In the genomic region with DNA sequence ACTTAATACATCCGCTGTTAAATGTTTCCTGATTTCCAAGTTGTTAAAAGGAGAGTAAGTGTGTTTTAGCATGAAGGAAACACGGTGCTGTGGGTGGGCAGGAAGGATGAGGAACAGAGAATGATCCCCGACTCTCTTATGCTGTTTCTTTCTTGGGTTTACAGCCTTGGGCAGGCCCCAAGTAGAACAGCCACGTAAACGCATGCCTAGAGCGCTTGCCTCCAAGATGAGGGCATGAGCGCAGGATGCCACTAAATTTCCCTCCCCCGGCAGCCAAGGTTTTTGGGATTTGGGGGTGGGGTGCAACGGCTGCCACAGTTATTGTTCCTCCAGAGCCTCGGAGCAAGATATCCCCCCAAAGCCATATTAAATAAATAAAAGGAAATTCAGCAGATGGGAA, we compare ENCODE assay signal across 9 cellular contexts. TPM values are rescaled to one million over a fixed set of nuclear protein-coding genes. Genes with fewer than 3 reads are reported as not detected.
DNase-seq lines count a peak whose midpoint lies in the region; ATAC-seq and TF ChIP-seq lines count a peak whose summit lies in the region.
"Had no signal": no experiment of that assay in that cellular context is flagged by ENCODE, and none has a peak within 500 bp of the region (broad histone marks: within the 10 kb centered on the region; RNA-seq: fewer than 3 reads in every experiment).

No MANE protein-coding gene starts in this region.

- H3K27me3 Mint-ChIP-seq in activated naive CD4-positive, alpha-beta T cell treated with anti-CD3 and anti-CD28 coated beads for 36 hours (ENCODE audit: low read depth): peaks cover 22% of the 10 kb centered on the region
- H3K27me3 Mint-ChIP-seq in activated naive CD8-positive, alpha-beta T cell treated with anti-CD3 and anti-CD28 coated beads, Interleukin-2, amount 50 U/mL, for 24 hours: peaks cover 38% of the 10 kb centered on the region
- peaks cover 6% of the 10 kb centered on the region for H3K27me3 Mint-ChIP-seq in memory B cell

- peaks cover 0 to 13% (median 12%) of the 10 kb centered on the region in 5 donors for H3K4me1 ChIP-seq in subcutaneous abdominal adipose tissue (ENCODE audit: control insufficient read depth in 5 of 5, insufficient read depth in 5 of 5, low read length in 5 of 5)

- H3K9me3 ChIP-seq in subcutaneous abdominal adipose tissue (ENCODE audit: control insufficient read depth in 5 of 5, low read length in 5 of 5) (no peaks in the 10 kb centered on the region), WERI-Rb-1 (ENCODE audit: severe bottlenecking) (no peaks in the 10 kb centered on the region)

- H3K9me3 Mint-ChIP-seq in activated naive CD4-positive, alpha-beta T cell treated with anti-CD3 and anti-CD28 coated beads for 36 hours: no peaks in the 10 kb centered on the region
- H3K9me3 Mint-ChIP-seq in activated naive CD8-positive, alpha-beta T cell treated with anti-CD3 and anti-CD28 coated beads, Interleukin-2, amount 50 U/mL, for 24 hours: no peaks in the 10 kb centered on the region
- H3K9me3 Mint-ChIP-seq in memory B cell: no peaks in the 10 kb centered on the region

- H3K4me3 ChIP-seq in subcutaneous abdominal adipose tissue (ENCODE audit: low read depth in 1 of 5, low read length in 5 of 5) (peak overlapping the region; percentile 39 to 63 (median 52)), WERI-Rb-1 (ENCODE audit: low read depth, low read length) (no peak overlapping the region)
- H3K4me3 ChIP-seq: SK-N-MC had no signal

- H3K36me3 ChIP-seq in subcutaneous abdominal adipose tissue (ENCODE audit: control insufficient read depth in 5 of 5, insufficient read depth in 5 of 5, low read length in 5 of 5) (no peaks in the 10 kb centered on the region), WERI-Rb-1 (no peaks in the 10 kb centered on the region)

- H3K4me3 Mint-ChIP-seq in activated naive CD4-positive, alpha-beta T cell treated with anti-CD3 and anti-CD28 coated beads for 36 hours: peak overlapping the region; percentile 29
- peak overlapping the region; percentile 32 for H3K4me3 Mint-ChIP-seq in activated naive CD8-positive, alpha-beta T cell treated with anti-CD3 and anti-CD28 coated beads, Interleukin-2, amount 50 U/mL, for 24 hours
- peak overlapping the region; percentile 71 for H3K4me3 Mint-ChIP-seq in memory B cell

- no peak overlapping the region for H3K27ac ChIP-seq in subcutaneous abdominal adipose tissue (ENCODE audit: low read depth, low read length)
- H3K27ac ChIP-seq in WERI-Rb-1: no peak overlapping the region
- H3K27ac ChIP-seq: SK-N-MC had no signal

- H3K36me3 Mint-ChIP-seq in activated naive CD4-positive, alpha-beta T cell treated with anti-CD3 and anti-CD28 coated beads for 36 hours (ENCODE audit: low read depth): no peaks in the 10 kb centered on the region
- no peaks in the 10 kb centered on the region for H3K36me3 Mint-ChIP-seq in activated naive CD8-positive, alpha-beta T cell treated with anti-CD3 and anti-CD28 coated beads, Interleukin-2, amount 50 U/mL, for 24 hours (ENCODE audit: low read depth)
- no peaks in the 10 kb centered on the region for H3K36me3 Mint-ChIP-seq in memory B cell

- no peak for TF ChIP-seq CTCF in WERI-Rb-1 (IDR thresholded peaks at IDR 0.05; ENCODE audit: low read depth, low read length)

- H3K27ac Mint-ChIP-seq in activated naive CD4-positive, alpha-beta T cell treated with anti-CD3 and anti-CD28 coated beads for 36 hours: no peak overlapping the region
- H3K27ac Mint-ChIP-seq in activated naive CD8-positive, alpha-beta T cell treated with anti-CD3 and anti-CD28 coated beads, Interleukin-2, amount 50 U/mL, for 24 hours: no peak overlapping the region
- no peak overlapping the region for H3K27ac Mint-ChIP-seq in memory B cell

- CTCF ChIA-PET in activated naive CD4-positive, alpha-beta T cell treated with anti-CD3 and anti-CD28 coated beads for 36 hours (lab: Charles Lee): interaction anchor here (1.0 to 8.8 kb wide), 4 partner anchors 33 to 189 kb away, joined by 3 to 58 read pairs (median 6); partner anchors contain the start of gene PCDH12

- H3K9ac ChIP-seq in subcutaneous abdominal adipose tissue (ENCODE audit: low read length in 5 of 5): peak overlapping the region in 2 of 5 donors; percentile 38 to 64

- H3K27me3 ChIP-seq in subcutaneous abdominal adipose tissue (ENCODE audit: control insufficient read depth in 5 of 5, insufficient read depth in 4 of 5, low read length in 5 of 5) (peaks cover 0 to 4% (median 0%) of the 10 kb centered on the region in 5 donors), WERI-Rb-1 (ENCODE audit: insufficient read depth, low read depth, severe bottlenecking) (no peaks in the 10 kb centered on the region)

- intact Hi-C loops in activated naive CD4-positive, alpha-beta T cell treated with anti-CD3 and anti-CD28 coated beads for 36 hours (cut with micrococcal nuclease): no loop called here

- peaks cover 5% of the 10 kb centered on the region for H3K4me1 Mint-ChIP-seq in activated naive CD4-positive, alpha-beta T cell treated with anti-CD3 and anti-CD28 coated beads for 36 hours (ENCODE audit: low read depth)
- H3K4me1 Mint-ChIP-seq in activated naive CD8-positive, alpha-beta T cell treated with anti-CD3 and anti-CD28 coated beads, Interleukin-2, amount 50 U/mL, for 24 hours: peaks cover 20% of the 10 kb centered on the region
- peaks cover 21% of the 10 kb centered on the region for H3K4me1 Mint-ChIP-seq in memory B cell

- ATAC-seq in activated naive CD8-positive, alpha-beta T cell treated with anti-CD3 and anti-CD28 coated beads, Interleukin-2, amount 50 U/mL, for 24 hours: no peak
- peak; percentile 36 for ATAC-seq in memory B cell (ENCODE audit: low read depth)
- no peak for ATAC-seq in GM18909 (IDR thresholded peaks at IDR 0.05; ENCODE audit: poor library complexity, unreplicated experiment)

- DNase-seq in activated naive CD4-positive, alpha-beta T cell treated with anti-CD3 and anti-CD28 coated beads for 36 hours: no peak
- DNase-seq in activated naive CD4-positive, alpha-beta T cell (lab: John Stamatoyannopoulos, UW): no peak
- DNase-seq in activated naive CD8-positive, alpha-beta T cell treated with anti-CD3 and anti-CD28 coated beads, Interleukin-2, amount 50 U/mL, for 24 hours: no peak
- no peak for DNase-seq in memory B cell (ENCODE audit: low spot score in 2 of 2)
- no peak for DNase-seq in WERI-Rb-1
- no peak for DNase-seq in GM19238 (ENCODE audit: insufficient read length, low spot score)

RNA-seq across cellular contexts. Expression of gene DELE1, which starts 10.1 kb away (rescaled TPM):
- 10 to 100 TPM; 48.0 to 50.6 TPM for total RNA-seq in activated naive CD4-positive, alpha-beta T cell treated with anti-CD3 and anti-CD28 coated beads for 36 hours

RNA-seq across cellular contexts. Expression of gene PCDH1, which starts 35.4 kb away (rescaled TPM):
- not detected for total RNA-seq in activated naive CD4-positive, alpha-beta T cell treated with anti-CD3 and anti-CD28 coated beads for 36 hours

RNA-seq across cellular contexts. Expression of gene PCDH12, which starts 44.4 kb away (rescaled TPM):
- total RNA-seq in activated naive CD4-positive, alpha-beta T cell treated with anti-CD3 and anti-CD28 coated beads for 36 hours: 1 to 10 TPM in 1 of 2 experiments, under 1 TPM in 1; 0.43 to 1.1 TPM

RNA-seq across cellular contexts. Expression of gene RNF14, which starts 55.3 kb away (rescaled TPM):
- 10 to 100 TPM; 29.8 to 35.6 TPM for total RNA-seq in activated naive CD4-positive, alpha-beta T cell treated with anti-CD3 and anti-CD28 coated beads for 36 hours
